In the genomic region with DNA sequence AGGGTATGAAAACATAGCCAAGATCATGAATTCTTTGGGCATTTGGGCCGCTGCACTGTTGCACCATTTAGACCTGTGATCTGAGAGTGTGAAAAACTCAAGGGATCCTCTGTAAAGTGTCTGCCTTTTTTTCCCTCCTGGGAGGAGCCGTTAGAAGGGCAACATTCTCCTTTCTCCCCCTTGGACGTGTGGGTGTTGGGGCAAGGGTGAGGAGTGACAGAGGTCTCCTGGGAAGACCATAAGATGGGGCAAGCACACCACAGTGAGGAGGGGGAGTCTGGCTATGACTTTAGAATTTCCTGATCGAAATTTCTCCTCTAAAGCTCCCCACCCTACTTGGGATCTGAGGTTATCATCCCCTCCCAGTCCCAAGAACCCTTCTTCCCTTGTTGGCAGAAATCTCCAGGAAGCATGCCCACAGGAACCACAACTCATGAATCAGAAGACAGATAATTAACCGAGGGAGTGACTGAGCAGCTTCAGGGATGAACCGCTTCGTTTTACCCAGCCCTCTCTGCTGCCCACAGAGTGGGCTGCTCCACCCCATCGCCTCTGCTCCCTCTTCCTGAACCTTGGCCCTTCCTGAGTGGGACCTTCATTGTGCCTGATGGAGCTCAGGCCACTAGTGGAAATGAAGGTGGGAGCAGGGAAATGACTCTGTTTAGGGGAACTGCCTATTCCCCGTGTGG, we compare ENCODE assay signal across 12 cellular contexts. TPM values are rescaled to one million over a fixed set of nuclear protein-coding genes. Genes with fewer than 3 reads are reported as not detected.
DNase-seq lines count a peak whose midpoint lies in the region; ATAC-seq, FAIRE-seq and TF ChIP-seq lines count a peak whose summit lies in the region.
"Had no signal": no experiment of that assay in that cellular context is flagged by ENCODE, and none has a peak within 500 bp of the region (broad histone marks: within the 10 kb centered on the region; RNA-seq: fewer than 3 reads in every experiment).

No MANE protein-coding gene starts in this region.

- ATAC-seq in GM19351 (IDR thresholded peaks at IDR 0.05; ENCODE audit: unreplicated experiment) (no peak), GM19023 (IDR thresholded peaks at IDR 0.05; ENCODE audit: unreplicated experiment) (no peak), HG02840 (IDR thresholded peaks at IDR 0.05; ENCODE audit: low FRiP score, unreplicated experiment) (no peak)

- peaks cover 20% of the 10 kb centered on the region for H3K4me1 ChIP-seq in astrocyte (ENCODE audit: insufficient read depth, low read length)

- peak overlapping the region; percentile 67 for H3K4me3 Mint-ChIP-seq in astrocyte (ENCODE audit: unreplicated experiment)
- H3K4me3 Mint-ChIP-seq: memory B cell had no signal

- DNase-seq in AG08396 (ENCODE audit: low spot score) (peak; percentile 53), astrocyte (ENCODE audit: low read depth) (peak; percentile 88), left kidney (ENCODE audit: low read depth, low spot score) (peak; percentile 65), C1 segment of cervical spinal cord (lab: John Stamatoyannopoulos, UW) (no peak)
- peak; percentile 32 for DNase-seq in Jurkat, Clone E6-1 (ENCODE audit: low read depth, low spot score)
- DNase-seq: activated CD8-positive, alpha-beta memory T cell treated with anti-CD3 and anti-CD28 coated beads, Interleukin-2, amount 50 U/mL, for 48 hours; Karpas-422 had no signal

- no peak overlapping the region for H2AFZ ChIP-seq in astrocyte (ENCODE audit: low read depth, low read length)

- H3K9me3 Mint-ChIP-seq in astrocyte (ENCODE audit: unreplicated experiment), result peaks cover 5% of the 10 kb centered on the region
- H3K9me3 Mint-ChIP-seq: dendritic cell treated with granulocyte-macrophage colony-stimulating factor and Interleukin-4, amounts not matched to agents 40 ng/mL and 50 ng/mL, for 4 days; memory B cell had no signal

- peak overlapping the region; percentile 51 for H3K9ac ChIP-seq in astrocyte (ENCODE audit: low read length)

- no peak for TF ChIP-seq CTCF in astrocyte (IDR thresholded peaks at IDR 0.05; ENCODE audit: insufficient read depth, low read depth, low read length)

- H3K4me1 Mint-ChIP-seq in astrocyte (ENCODE audit: low read depth, unreplicated experiment), result peaks cover 30% of the 10 kb centered on the region

- peak overlapping the region; percentile 13; the same call in 1 of the 2 replicates for H3K4me3 ChIP-seq in Jurkat, Clone E6-1 (ENCODE audit: low read length)
- no peak overlapping the region for H3K4me3 ChIP-seq in astrocyte (ENCODE audit: insufficient read depth, low read depth, low read length)

- peaks cover 24% of the 10 kb centered on the region for H3K79me2 ChIP-seq in astrocyte (ENCODE audit: insufficient read depth, low read length)

- peak overlapping the region; percentile 86 for H3K27ac Mint-ChIP-seq in astrocyte (ENCODE audit: unreplicated experiment)
- H3K27ac Mint-ChIP-seq: dendritic cell treated with granulocyte-macrophage colony-stimulating factor and Interleukin-4, amounts not matched to agents 40 ng/mL and 50 ng/mL, for 4 days; memory B cell had no signal

- peak; percentile 71 for FAIRE-seq in astrocyte (lab: Jason Lieb, UNC)

- H3K36me3 ChIP-seq in astrocyte (ENCODE audit: insufficient read depth, low read length), result no peaks in the 10 kb centered on the region

- H3K4me2 ChIP-seq in astrocyte (ENCODE audit: low read length), result peak overlapping the region; percentile 77

- H4K20me1 ChIP-seq in astrocyte (ENCODE audit: insufficient read depth, low read length), result no peaks in the 10 kb centered on the region

- H3K27me3 ChIP-seq in astrocyte (ENCODE audit: insufficient read depth, low read length), result no peaks in the 10 kb centered on the region

- H3K9me3 ChIP-seq in astrocyte (ENCODE audit: insufficient read depth, low read depth, low read length), result no peaks in the 10 kb centered on the region

- peak overlapping the region; percentile 44 for H3K27ac ChIP-seq in astrocyte (ENCODE audit: low read depth, low read length)

- peaks cover 2% of the 10 kb centered on the region for H3K36me3 Mint-ChIP-seq in astrocyte (ENCODE audit: low read depth, unreplicated experiment)
- H3K36me3 Mint-ChIP-seq: memory B cell had no signal

- H3K27me3 Mint-ChIP-seq in astrocyte (ENCODE audit: low read depth, unreplicated experiment), result no peaks in the 10 kb centered on the region

RNA-seq across cellular contexts. Expression of gene ITGB3, which starts 4.2 kb away (rescaled TPM):
- polyA plus RNA-seq in Jurkat, Clone E6-1 (2012; ENCODE audit: insufficient read depth, insufficient read length), result 1.8 TPM
- total RNA-seq in astrocyte, result 44.0 and 59.2 TPM in 2 replicates

RNA-seq across cellular contexts. Expression of gene MYL4, which starts 48.6 kb away (rescaled TPM):
- polyA plus RNA-seq in Jurkat, Clone E6-1 (2012; ENCODE audit: insufficient read depth, insufficient read length), result 1.0 TPM
- 22.7 and 38.5 TPM in 2 replicates for total RNA-seq in astrocyte

Comparison
In these comparisons a context has a peak if more than half of its experiments do, and no peak if none do; other contexts are left out.
1. DNase-seq: peak in AG08396 (single experiment), Jurkat, Clone E6-1 (single experiment), astrocyte (single experiment) and left kidney (single experiment); none in C1 segment of cervical spinal cord (0 of 14).